In the genomic region with DNA sequence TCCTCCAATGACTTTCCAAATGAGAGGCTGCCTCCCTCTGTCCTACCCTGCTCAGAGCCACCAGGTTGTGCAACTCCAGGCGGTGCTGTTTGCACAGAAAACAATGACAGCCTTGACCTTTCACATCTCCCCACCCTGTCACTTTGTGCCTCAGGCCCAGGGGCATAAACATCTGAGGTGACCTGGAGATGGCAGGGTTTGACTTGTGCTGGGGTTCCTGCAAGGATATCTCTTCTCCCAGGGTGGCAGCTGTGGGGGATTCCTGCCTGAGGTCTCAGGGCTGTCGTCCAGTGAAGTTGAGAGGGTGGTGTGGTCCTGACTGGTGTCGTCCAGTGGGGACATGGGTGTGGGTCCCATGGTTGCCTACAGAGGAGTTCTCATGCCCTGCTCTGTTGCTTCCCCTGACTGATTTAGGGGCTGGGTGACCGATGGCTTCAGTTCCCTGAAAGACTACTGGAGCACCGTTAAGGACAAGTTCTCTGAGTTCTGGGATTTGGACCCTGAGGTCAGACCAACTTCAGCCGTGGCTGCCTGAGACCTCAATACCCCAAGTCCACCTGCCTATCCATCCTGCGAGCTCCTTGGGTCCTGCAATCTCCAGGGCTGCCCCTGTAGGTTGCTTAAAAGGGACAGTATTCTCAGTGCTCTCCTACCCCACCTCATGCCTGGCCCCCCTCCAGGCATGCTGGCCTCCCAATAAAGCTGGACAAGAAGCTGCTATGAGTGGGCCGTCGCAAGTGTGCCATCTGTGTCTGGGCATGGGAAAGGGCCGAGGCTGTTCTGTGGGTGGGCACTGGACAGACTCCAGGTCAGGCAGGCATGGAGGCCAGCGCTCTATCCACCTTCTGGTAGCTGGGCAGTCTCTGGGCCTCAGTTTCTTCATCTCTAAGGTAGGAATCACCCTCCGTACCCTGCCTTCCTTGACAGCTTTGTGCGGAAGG, we compare ENCODE assay signal across 27 cellular contexts. TPM values are rescaled to one million over a fixed set of nuclear protein-coding genes. Genes with fewer than 3 reads are reported as not detected.
A peak's percentile ranks its signal among the peaks of the same experiment; 100 is the strongest.
DNase-seq lines count a peak whose midpoint lies in the region; ATAC-seq and TF ChIP-seq lines count a peak whose summit lies in the region.
"Had no signal": no experiment of that assay in that cellular context is flagged by ENCODE, and none has a peak within 500 bp of the region (broad histone marks: within the 10 kb centered on the region; RNA-seq: fewer than 3 reads in every experiment).

No MANE protein-coding gene starts in this region.

- H3K79me2 ChIP-seq in HCT116 (ENCODE audit: insufficient read depth, low read length) (no peaks in the 10 kb centered on the region), PC-3 (ENCODE audit: low read length) (no peaks in the 10 kb centered on the region)

- no peak overlapping the region for H3K4me2 ChIP-seq in HCT116 (ENCODE audit: low read length)
- no peak overlapping the region for H3K4me2 ChIP-seq in PC-3 (ENCODE audit: low read length)
- H3K4me2 ChIP-seq: GM23338 had no signal

- H3K4me1 ChIP-seq in HCT116 (ENCODE audit: control insufficient read depth in 1 of 2, insufficient read depth in 2 of 2, low read length in 2 of 2), result peaks cover 8 to 15% of the 10 kb centered on the region in 2 experiments
- peaks cover 7% of the 10 kb centered on the region for H3K4me1 ChIP-seq in PC-3 (ENCODE audit: insufficient read depth, low read length)
- peaks cover 0 to 22% (median 5%) of the 10 kb centered on the region in 4 donors for H3K4me1 ChIP-seq in right lobe of liver

- CTCF ChIA-PET in HCT116 (lab: Charles Lee), result no interaction called here
- CTCF ChIA-PET in PC-3 (lab: Charles Lee), result no interaction called here

- no peak overlapping the region for H3K4me3 Mint-ChIP-seq in activated T-cell treated with anti-CD3 and anti-CD28 coated beads, Interleukin-2, amount 50 U/mL, for 4 hours
- H3K4me3 Mint-ChIP-seq: activated CD4-positive, alpha-beta T cell treated with anti-CD3 and anti-CD28 coated beads for 36 hours; GM23338; memory B cell had no signal

- no peaks in the 10 kb centered on the region for H3K27me3 Mint-ChIP-seq in activated T-cell treated with anti-CD3 and anti-CD28 coated beads, Interleukin-2, amount 50 U/mL, for 4 hours (ENCODE audit: low read depth)

- H4K20me1 ChIP-seq in HCT116 (ENCODE audit: insufficient read depth), result no peaks in the 10 kb centered on the region
- no peaks in the 10 kb centered on the region for H4K20me1 ChIP-seq in PC-3 (ENCODE audit: low read length)
- H4K20me1 ChIP-seq: BLaER1 treated with 17β-estradiol and CSF1 and Interleukin-3, amounts not matched to agents 10 nM and 100 nM had no signal

- H3K9me3 ChIP-seq in HCT116 (ENCODE audit: control insufficient read depth in 1 of 2, insufficient read depth in 1 of 2, low read depth in 1 of 2, low read length in 2 of 2), result no peaks in the 10 kb centered on the region
- H3K9me3 ChIP-seq in PC-3 (ENCODE audit: low read length), result no peaks in the 10 kb centered on the region
- H3K9me3 ChIP-seq in right lobe of liver, result no peaks in the 10 kb centered on the region
- H3K9me3 ChIP-seq: BLaER1 treated with 17β-estradiol and CSF1 and Interleukin-3, amounts not matched to agents 10 nM and 100 nM had no signal

- no peak overlapping the region for H3K4me3 ChIP-seq in HCT116 (replicated peaks in 1 of 2; ENCODE audit: low read depth in 1 of 2, low read length in 2 of 2)
- no peak overlapping the region for H3K4me3 ChIP-seq in PC-3 (ENCODE audit: low read length)
- peak overlapping the region; percentile 18 to 90 (median 81) for H3K4me3 ChIP-seq in right lobe of liver
- H3K4me3 ChIP-seq: BLaER1 treated with 17β-estradiol and CSF1 and Interleukin-3, amounts not matched to agents 10 nM and 100 nM; GM23338; SK-N-MC had no signal

- BruUV-seq in HCT116 (replicated peaks; lab: Mats Ljungman, UMichigan) (no TSS peak), PC-3 (replicated peaks; lab: Mats Ljungman, UMichigan) (no TSS peak)

- intact Hi-C loops in HCT116 (cut with micrococcal nuclease), result no loop called here
- intact Hi-C loops in PC-3 (cut with micrococcal nuclease), result no loop called here
- intact Hi-C loops in right lobe of liver (cut with DNase I), result no loop called here

- RAD21 ChIA-PET in HCT116 (lab: Charles Lee; ENCODE audit: low non-redundant PET in 1 of 2, low total read pairs in 2 of 2, uncharacterized antibody in 2 of 2, unreplicated experiment in 2 of 2), result no interaction called here

- no peaks in the 10 kb centered on the region for H3K27me3 ChIP-seq in HCT116 (ENCODE audit: insufficient read depth, low read length)
- H3K27me3 ChIP-seq in PC-3 (ENCODE audit: low read length), result no peaks in the 10 kb centered on the region
- no peaks in the 10 kb centered on the region for H3K27me3 ChIP-seq in right lobe of liver
- H3K27me3 ChIP-seq: BLaER1 treated with 17β-estradiol and CSF1 and Interleukin-3, amounts not matched to agents 10 nM and 100 nM had no signal

- no peaks in the 10 kb centered on the region for H3K9me3 Mint-ChIP-seq in activated T-cell treated with anti-CD3 and anti-CD28 coated beads, Interleukin-2, amount 50 U/mL, for 4 hours
- H3K9me3 Mint-ChIP-seq: GM23338, memory B cell had no signal

- TF ChIP-seq RAD21 in HCT116 (IDR thresholded peaks at IDR 0.05; ENCODE audit: low read depth), result peak; percentile 50

- no peak for ATAC-seq in HCT116
- ATAC-seq in PC-3, result no peak
- peak in 3 of 4 donors; percentile 1 to 16 (median 7) for ATAC-seq in right lobe of liver
- no peak for ATAC-seq in activated T-cell treated with anti-CD3 and anti-CD28 coated beads, Interleukin-2, amount 50 U/mL, for 4 hours
- ATAC-seq: activated CD4-positive, alpha-beta T cell treated with anti-CD3 and anti-CD28 coated beads for 36 hours; GM23338 had no signal

- H3K9me2 ChIP-seq in HCT116 (ENCODE audit: insufficient read depth) (no peaks in the 10 kb centered on the region), PC-3 (replicated peaks; ENCODE audit: low read length) (no peaks in the 10 kb centered on the region)

- H3K36me3 ChIP-seq in HCT116 (ENCODE audit: control insufficient read depth in 1 of 2, insufficient read depth in 2 of 2, low read length in 2 of 2), result no peaks in the 10 kb centered on the region
- no peaks in the 10 kb centered on the region for H3K36me3 ChIP-seq in PC-3 (ENCODE audit: low read depth, low read length)
- peaks cover 0 to 6% (median 0%) of the 10 kb centered on the region in 4 donors for H3K36me3 ChIP-seq in right lobe of liver
- H3K36me3 ChIP-seq: BLaER1 treated with 17β-estradiol and CSF1 and Interleukin-3, amounts not matched to agents 10 nM and 100 nM had no signal

- no peak overlapping the region for H3K27ac ChIP-seq in 22Rv1
- H3K27ac ChIP-seq in HCT116 (ENCODE audit: low read depth, low read length), result no peak overlapping the region
- H3K27ac ChIP-seq in PC-3 (ENCODE audit: low read length), result no peak overlapping the region
- H3K27ac ChIP-seq in right lobe of liver, result peak overlapping the region in 2 of 3 donors; percentile 80 to 87
- H3K27ac ChIP-seq: BLaER1 treated with 17β-estradiol and CSF1 and Interleukin-3, amounts not matched to agents 10 nM and 100 nM; SK-N-MC had no signal

- H3K9ac ChIP-seq in HCT116 (ENCODE audit: low read length) (no peak overlapping the region), PC-3 (ENCODE audit: low read length) (no peak overlapping the region)
- H3K9ac ChIP-seq: BLaER1 treated with 17β-estradiol and CSF1 and Interleukin-3, amounts not matched to agents 10 nM and 100 nM had no signal

- TF ChIP-seq CTCF in 22Rv1 (IDR thresholded peaks at IDR 0.05) (peak; percentile 37), HCT116 (IDR thresholded peaks at IDR 0.05 in 2 of 3, conservative IDR thresholded peaks at IDR 0.05 in 1 of 3; ENCODE audit: borderline replicate concordance in 1 of 3, insufficient read depth in 1 of 3, low read depth in 2 of 3, low read length in 2 of 3) (peak in 1 of 3 experiments; percentile 17; a peak in 1 of 6 replicates), PC-3 (conservative IDR thresholded peaks at IDR 0.05; ENCODE audit: low read depth, low read length) (peak; percentile 46), right lobe of liver (IDR thresholded peaks at IDR 0.05) (peak in 1 of 4 donors; percentile 23)

- POLR2A ChIA-PET in HCT116 (lab: Charles Lee), result no interaction called here
- POLR2A ChIA-PET in PC-3 (lab: Charles Lee; ENCODE audit: unreplicated experiment), result no interaction called here

- H2AFZ ChIP-seq in HCT116 (ENCODE audit: low read depth, low read length, poor library complexity, severe bottlenecking) (no peak overlapping the region), PC-3 (ENCODE audit: low read length) (no peak overlapping the region)
- H2AFZ ChIP-seq: GM23338 had no signal

- no peaks in the 10 kb centered on the region for H3F3A ChIP-seq in PC-3 (ENCODE audit: low read length, unreplicated experiment)

- peaks cover 8% of the 10 kb centered on the region for H3K4me1 Mint-ChIP-seq in activated T-cell treated with anti-CD3 and anti-CD28 coated beads, Interleukin-2, amount 50 U/mL, for 4 hours (ENCODE audit: low read depth)

- 27% methylated on average over 4 of the region's 13 CpGs for WGBS in right lobe of liver (ENCODE audit: insufficient coverage, low coverage, low lambda C conversion rate, missing lambda C conversion rate)

- DNase-seq in HCT116 (ENCODE audit: low read depth, low spot score) (no peak), PC-3 (peak; percentile 34), right lobe of liver (peak; percentile 68 to 83 (median 81)), DMS153 treated with DMSO at 0.1 percent for 48 hours (lab: John Stamatoyannopoulos, UW; ENCODE audit: unreplicated experiment) (no peak), GDM1 (lab: John Stamatoyannopoulos, UW) (no peak)
- no peak for DNase-seq in activated T-cell treated with anti-CD3 and anti-CD28 coated beads, Interleukin-2, amount 50 U/mL, for 4 hours
- DNase-seq in activated CD4-positive, CD25-positive, alpha-beta regulatory T cell (lab: John Stamatoyannopoulos, UW), result no peak
- DNase-seq: activated CD4-positive, alpha-beta T cell treated with anti-CD3 and anti-CD28 coated beads for 36 hours; caudate nucleus; DMS 273 treated with DMSO at 0.1 percent for 48 hours; kidney; NCI-H1694 treated with DMSO at 0.1 percent for 48 hours; NCI-H2227 treated with DMSO at 0.1 percent for 48 hours; NCI-H82; retina; stimulated activated CD4-positive, alpha-beta T cell treated with anti-CD3 and anti-CD28 coated beads, Interleukin-15, amount 100 ng/mL, for 24 hours; T-helper 9 cell had no signal

- H3K36me3 Mint-ChIP-seq in activated T-cell treated with anti-CD3 and anti-CD28 coated beads, Interleukin-2, amount 50 U/mL, for 4 hours (ENCODE audit: insufficient read depth), result no peaks in the 10 kb centered on the region
- H3K36me3 Mint-ChIP-seq: memory B cell had no signal

- no peak for TF ChIP-seq POLR2A in HCT116 (IDR thresholded peaks at IDR 0.05; ENCODE audit: borderline replicate concordance, extremely low read depth, insufficient read depth, insufficient read length)
- TF ChIP-seq POLR2A in right lobe of liver (IDR thresholded peaks at IDR 0.05), result peak; percentile 58

RNA-seq across cellular contexts. Expression of gene APOC3, which starts 2.9 kb away (rescaled TPM):
- total RNA-seq in HCT116 (2021; ENCODE audit: unreplicated experiment) (3.5 TPM), PC-3 (2014; rRNA removed) (not detected in 2 replicates), right lobe of liver (over 10,000 TPM in 3 of 6 experiments, 1,000 to 10,000 TPM in 3; 4,225 to 15,106 (median 9,815) TPM)
- polyA plus RNA-seq in HCT116 (2012), result not detected in 2 replicates
- total RNA-seq in activated T-cell treated with anti-CD3 and anti-CD28 coated beads, Interleukin-2, amount 50 U/mL, for 4 hours, result 1 to 10 TPM in 2 of 3 donors, under 1 TPM in 1; 0.82 to 4.0 (median 2.0) TPM
- total RNA-seq: activated CD4-positive, alpha-beta T cell treated with anti-CD3 and anti-CD28 coated beads for 36 hours; dermis microvascular lymphatic vessel endothelial cell; fibroblast of villous mesenchyme; GM23338; kidney; MCF 10A; temporal lobe had no signal
- polyA plus RNA-seq: GM23338, neural cell had no signal

RNA-seq across cellular contexts. Expression of gene APOA1, which starts 4.8 kb away (rescaled TPM):
- total RNA-seq in HCT116 (2021; ENCODE audit: unreplicated experiment) (2.0 TPM), PC-3 (2014; rRNA removed) (0.33 TPM in 1 of 2 replicates, not detected in the other), right lobe of liver (over 10,000 TPM in 2 of 6 experiments, 1,000 to 10,000 TPM in 4; 5,429 to 12,494 (median 8,679) TPM)
- 0.09 and 0.41 TPM in 2 replicates for polyA plus RNA-seq in HCT116 (2012)
- 1 to 10 TPM; 1.4 to 2.9 (median 2.1) TPM for total RNA-seq in activated T-cell treated with anti-CD3 and anti-CD28 coated beads, Interleukin-2, amount 50 U/mL, for 4 hours
- total RNA-seq: activated CD4-positive, alpha-beta T cell treated with anti-CD3 and anti-CD28 coated beads for 36 hours; dermis microvascular lymphatic vessel endothelial cell; fibroblast of villous mesenchyme; GM23338; kidney; MCF 10A had no signal
- polyA plus RNA-seq: neural cell had no signal

RNA-seq across cellular contexts. Expression of gene APOA4, which starts 9.5 kb away (rescaled TPM):
- total RNA-seq in HCT116 (2021; ENCODE audit: unreplicated experiment) (not detected), PC-3 (2014; rRNA removed) (not detected in 2 replicates), right lobe of liver (1,000 to 10,000 TPM in 2 of 6 experiments, 100 to 1,000 TPM in 2, 10 to 100 TPM in 2; 21.9 to 1,288 (median 117) TPM)
- polyA plus RNA-seq in HCT116 (2012), result not detected in 2 replicates
- not detected for total RNA-seq in activated T-cell treated with anti-CD3 and anti-CD28 coated beads, Interleukin-2, amount 50 U/mL, for 4 hours
- total RNA-seq: activated CD4-positive, alpha-beta T cell treated with anti-CD3 and anti-CD28 coated beads for 36 hours; dermis microvascular lymphatic vessel endothelial cell; fibroblast of villous mesenchyme; GM23338; kidney; MCF 10A; temporal lobe had no signal
- polyA plus RNA-seq: GM23338, neural cell had no signal

RNA-seq across cellular contexts. Expression of gene APOA5, which starts 40.9 kb away (rescaled TPM):
- total RNA-seq in HCT116 (2021; ENCODE audit: unreplicated experiment) (0.12 TPM), PC-3 (2014; rRNA removed) (not detected in 2 replicates), right lobe of liver (1,000 to 10,000 TPM in 1 of 6 experiments, 100 to 1,000 TPM in 4, 10 to 100 TPM in 1; 57.8 to 1,064 (median 724) TPM)
- not detected in 2 replicates for polyA plus RNA-seq in HCT116 (2012)
- total RNA-seq in activated T-cell treated with anti-CD3 and anti-CD28 coated beads, Interleukin-2, amount 50 U/mL, for 4 hours, result not detected
- total RNA-seq: activated CD4-positive, alpha-beta T cell treated with anti-CD3 and anti-CD28 coated beads for 36 hours; dermis microvascular lymphatic vessel endothelial cell; fibroblast of villous mesenchyme; kidney; MCF 10A; temporal lobe had no signal
- polyA plus RNA-seq: neural cell had no signal

RNA-seq across cellular contexts. Expression of gene ZPR1, which starts 44.8 kb away (rescaled TPM):
- total RNA-seq in HCT116 (2021; ENCODE audit: unreplicated experiment) (56.3 TPM), PC-3 (2014; rRNA removed) (86.5 and 89.5 TPM in 2 replicates), right lobe of liver (10 to 100 TPM; 17.9 to 86.6 (median 30.2) TPM)
- 42.4 and 50.7 TPM in 2 replicates for polyA plus RNA-seq in HCT116 (2012)
- total RNA-seq in activated T-cell treated with anti-CD3 and anti-CD28 coated beads, Interleukin-2, amount 50 U/mL, for 4 hours, result 100 to 1,000 TPM; 140 to 145 (median 142) TPM

Comparison
In these comparisons a context has a peak if more than half of its experiments do, and no peak if none do; other contexts are left out.
1. H3K27ac ChIP-seq: peak in right lobe of liver (2 of 3); none in 22Rv1 (single experiment), HCT116 (single experiment) and PC-3 (single experiment).
2. ATAC-seq: peak in right lobe of liver (3 of 4); none in HCT116 (single experiment), PC-3 (single experiment) and activated T-cell treated with anti-CD3 and anti-CD28 coated beads, Interleukin-2, amount 50 U/mL, for 4 hours (0 of 2).
3. DNase-seq: peak in PC-3 (single experiment) and right lobe of liver (3 of 3); none in HCT116 (single experiment), DMS153 treated with DMSO at 0.1 percent for 48 hours (single experiment), activated T-cell treated with anti-CD3 and anti-CD28 coated beads, Interleukin-2, amount 50 U/mL, for 4 hours (single experiment), GDM1 (single experiment) and activated CD4-positive, CD25-positive, alpha-beta regulatory T cell (0 of 4).
4. H3K4me3 ChIP-seq: peak in right lobe of liver (3 of 3); none in HCT116 (0 of 2) and PC-3 (single experiment).
5. RNA of gene APOC3, which starts 2.9 kb away (total RNA-seq): 4,225 to 15,106 TPM in right lobe of liver; 3.5 TPM in HCT116 (single experiment), 0.82 to 4.0 TPM in activated T-cell treated with anti-CD3 and anti-CD28 coated beads, Interleukin-2, amount 50 U/mL, for 4 hours and not detected in PC-3; every median in the first group is over 100 times any median in the second.
6. RNA of gene APOA1, which starts 4.8 kb away (total RNA-seq): 5,429 to 12,494 TPM in right lobe of liver; 1.4 to 2.9 TPM in activated T-cell treated with anti-CD3 and anti-CD28 coated beads, Interleukin-2, amount 50 U/mL, for 4 hours, 2.0 TPM in HCT116 (single experiment) and 0.33 TPM in PC-3; every median in the first group is over 1,000 times any median in the second.
7. RNA of gene APOA4, which starts 9.5 kb away (total RNA-seq): 21.9 to 1,288 TPM in right lobe of liver; not detected in HCT116 (single experiment), not detected in PC-3 and not detected in activated T-cell treated with anti-CD3 and anti-CD28 coated beads, Interleukin-2, amount 50 U/mL, for 4 hours; every median in the first group is over 10 times any median in the second.